Comparison of ENCODE assay signal across 15 cellular contexts in the genomic region with DNA sequence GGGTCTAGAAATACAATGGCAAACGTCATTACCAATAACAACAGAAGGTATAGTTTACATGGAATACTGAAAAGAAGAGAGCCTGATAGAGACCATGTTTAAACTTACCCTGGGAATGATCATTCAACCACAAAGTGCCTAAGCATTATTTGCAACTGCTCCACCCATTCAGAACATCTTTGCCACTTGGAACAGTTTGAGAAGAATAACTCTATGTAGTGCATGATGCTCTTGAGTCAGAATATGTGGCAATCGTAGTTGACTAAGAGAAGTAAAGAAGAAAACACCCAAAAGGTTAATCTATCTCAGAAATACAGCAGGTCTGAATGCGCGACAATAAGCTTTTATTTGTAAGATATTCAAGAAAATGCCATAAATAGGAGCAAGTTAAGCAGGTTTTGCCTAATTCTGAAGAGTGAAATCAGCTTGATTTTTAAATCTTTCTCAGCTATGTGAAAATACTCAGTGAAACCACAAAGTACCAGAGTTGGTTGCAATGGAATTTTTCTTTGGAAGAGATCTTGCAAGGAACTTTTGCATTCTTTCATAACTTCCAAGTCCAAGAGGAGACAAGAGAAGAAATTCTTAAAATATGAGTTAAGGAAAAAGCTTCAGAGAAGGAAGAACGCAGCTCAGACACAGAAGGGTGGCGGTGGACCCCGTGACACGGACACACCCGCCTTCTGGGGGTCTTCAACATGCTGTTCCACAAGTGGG.
A peak's percentile ranks its signal among the peaks of the same experiment; 100 is the strongest.
DNase-seq lines count a peak whose midpoint lies in the region; ATAC-seq, FAIRE-seq and TF ChIP-seq lines count a peak whose summit lies in the region.
"Had no signal": no experiment of that assay in that cellular context is flagged by ENCODE, and none has a peak within 500 bp of the region (broad histone marks: within the 10 kb centered on the region; RNA-seq: fewer than 3 reads in every experiment).

No MANE protein-coding gene starts in this region.

- FAIRE-seq in H54 (lab: Jason Lieb, UNC) = peak; percentile 69
- FAIRE-seq: colon had no signal

- H3K27me3 Mint-ChIP-seq in T-helper 2 cell treated with Interferon-gamma antibody and Interleukin-4, amounts not matched to agents 5 μg/mL and 100 μg/mL, for 36 hours (ENCODE audit: low read depth) = no peaks in the 10 kb centered on the region
- H3K27me3 Mint-ChIP-seq: naive thymus-derived CD4-positive, alpha-beta T cell; stimulated activated memory B cell treated with anti-CD40 and anti-IgM and Interleukin-4, amounts not matched to agents 10 μg/mL and 1 μg/mL and 100 μg/mL, for 72 hours had no signal

- H3K36me3 Mint-ChIP-seq in T-helper 2 cell treated with Interferon-gamma antibody and Interleukin-4, amounts not matched to agents 5 μg/mL and 100 μg/mL, for 36 hours (ENCODE audit: low read depth) = no peaks in the 10 kb centered on the region

- H3K9me3 ChIP-seq in thyroid gland = no peaks in the 10 kb centered on the region
- H3K9me3 ChIP-seq: Peyer's patch had no signal

- no peak for DNase-seq in H54 (ENCODE audit: insufficient read length, low spot score)
- DNase-seq in dedifferentiated amniotic fluid mesenchymal stem cell (ENCODE audit: extremely low spot score) = peak; percentile 82
- peak; percentile 87 for DNase-seq in iris pigment epithelial cell (ENCODE audit: low read depth)
- DNase-seq in thyroid gland = no peak
- no peak for DNase-seq in T-helper 2 cell treated with Interferon-gamma antibody and Interleukin-4, amounts not matched to agents 5 μg/mL and 100 μg/mL, for 36 hours (ENCODE audit: low spot score)
- DNase-seq in NCI-H446 treated with DMSO at 0.1 percent for 48 hours (lab: John Stamatoyannopoulos, UW) = no peak
- DNase-seq in stimulated activated CD8-positive, alpha-beta memory T cell treated with anti-CD3 and anti-CD28 coated beads, Interleukin-4, amount 100 ng/mL, for 48 hours = no peak
- DNase-seq: activated T-cell treated with anti-CD3 and anti-CD28 coated beads, Interleukin-2, amount 50 U/mL, for 1 hour; Karpas-422; naive thymus-derived CD4-positive, alpha-beta T cell; Peyer's patch; stimulated activated CD4-positive, alpha-beta T cell treated with anti-CD3 and anti-CD28 coated beads, Interleukin-15, amount 100 ng/mL, for 24 hours had no signal

- no peaks in the 10 kb centered on the region for H3K36me3 ChIP-seq in thyroid gland

- ATAC-seq in esophagus mucosa = no peak
- ATAC-seq: naive thymus-derived CD4-positive, alpha-beta T cell; stimulated activated memory B cell treated with anti-CD40 and anti-IgM and Interleukin-4, amounts not matched to agents 10 μg/mL and 1 μg/mL and 100 μg/mL, for 72 hours had no signal

- intact Hi-C loops in thyroid gland (cut with DNase I) = loop anchor here (10.0 kb wide), 1 partner anchor 51 kb away; no protein-coding TSS in a partner anchor

- 74 to 79% methylated on average over 9 of the region's 9 CpGs for WGBS in thyroid gland, 2 donors

- H3K4me1 ChIP-seq in thyroid gland = peaks cover 11 to 32% of the 10 kb centered on the region in 2 donors
- H3K4me1 ChIP-seq: Peyer's patch had no signal

- H3K27ac Mint-ChIP-seq in T-helper 2 cell treated with Interferon-gamma antibody and Interleukin-4, amounts not matched to agents 5 μg/mL and 100 μg/mL, for 36 hours = no peak overlapping the region
- H3K27ac Mint-ChIP-seq: naive thymus-derived CD4-positive, alpha-beta T cell; stimulated activated memory B cell treated with anti-CD40 and anti-IgM and Interleukin-4, amounts not matched to agents 10 μg/mL and 1 μg/mL and 100 μg/mL, for 72 hours had no signal

- no peak overlapping the region for H3K4me3 Mint-ChIP-seq in T-helper 2 cell treated with Interferon-gamma antibody and Interleukin-4, amounts not matched to agents 5 μg/mL and 100 μg/mL, for 36 hours
- H3K4me3 Mint-ChIP-seq: naive thymus-derived CD4-positive, alpha-beta T cell; stimulated activated memory B cell treated with anti-CD40 and anti-IgM and Interleukin-4, amounts not matched to agents 10 μg/mL and 1 μg/mL and 100 μg/mL, for 72 hours had no signal

- H3K27me3 ChIP-seq in thyroid gland = no peaks in the 10 kb centered on the region
- H3K27me3 ChIP-seq: Peyer's patch had no signal

- no peak for TF ChIP-seq CTCF in thyroid gland (IDR thresholded peaks at IDR 0.05)

- H3K9me3 Mint-ChIP-seq in T-helper 2 cell treated with Interferon-gamma antibody and Interleukin-4, amounts not matched to agents 5 μg/mL and 100 μg/mL, for 36 hours = no peaks in the 10 kb centered on the region
- H3K9me3 Mint-ChIP-seq: naive thymus-derived CD4-positive, alpha-beta T cell; stimulated activated memory B cell treated with anti-CD40 and anti-IgM and Interleukin-4, amounts not matched to agents 10 μg/mL and 1 μg/mL and 100 μg/mL, for 72 hours had no signal

- no peak for TF ChIP-seq POLR2A in H54 (IDR thresholded peaks at IDR 0.05; ENCODE audit: low read depth, low read length)
- TF ChIP-seq POLR2A in thyroid gland (IDR thresholded peaks at IDR 0.05) = no peak

- H3K4me1 Mint-ChIP-seq in T-helper 2 cell treated with Interferon-gamma antibody and Interleukin-4, amounts not matched to agents 5 μg/mL and 100 μg/mL, for 36 hours (ENCODE audit: low read depth) = peaks cover 2% of the 10 kb centered on the region
- H3K4me1 Mint-ChIP-seq: stimulated activated memory B cell treated with anti-CD40 and anti-IgM and Interleukin-4, amounts not matched to agents 10 μg/mL and 1 μg/mL and 100 μg/mL, for 72 hours had no signal

- no peak overlapping the region for H3K4me3 ChIP-seq in thyroid gland (replicated peaks in 1 of 3)
- H3K4me3 ChIP-seq: Peyer's patch had no signal

- H3K27ac ChIP-seq in thyroid gland = peak overlapping the region; percentile 4 to 65 (median 64)

Comparison
In these comparisons a context has a peak if more than half of its experiments do, and no peak if none do; other contexts are left out.
1. DNase-seq: peak in dedifferentiated amniotic fluid mesenchymal stem cell (single experiment) and iris pigment epithelial cell (single experiment); none in H54 (single experiment), thyroid gland (0 of 2), T-helper 2 cell treated with Interferon-gamma antibody and Interleukin-4, amounts not matched to agents 5 μg/mL and 100 μg/mL, for 36 hours (single experiment), NCI-H446 treated with DMSO at 0.1 percent for 48 hours (single experiment) and stimulated activated CD8-positive, alpha-beta memory T cell treated with anti-CD3 and anti-CD28 coated beads, Interleukin-4, amount 100 ng/mL, for 48 hours (single experiment).